In the genomic region with DNA sequence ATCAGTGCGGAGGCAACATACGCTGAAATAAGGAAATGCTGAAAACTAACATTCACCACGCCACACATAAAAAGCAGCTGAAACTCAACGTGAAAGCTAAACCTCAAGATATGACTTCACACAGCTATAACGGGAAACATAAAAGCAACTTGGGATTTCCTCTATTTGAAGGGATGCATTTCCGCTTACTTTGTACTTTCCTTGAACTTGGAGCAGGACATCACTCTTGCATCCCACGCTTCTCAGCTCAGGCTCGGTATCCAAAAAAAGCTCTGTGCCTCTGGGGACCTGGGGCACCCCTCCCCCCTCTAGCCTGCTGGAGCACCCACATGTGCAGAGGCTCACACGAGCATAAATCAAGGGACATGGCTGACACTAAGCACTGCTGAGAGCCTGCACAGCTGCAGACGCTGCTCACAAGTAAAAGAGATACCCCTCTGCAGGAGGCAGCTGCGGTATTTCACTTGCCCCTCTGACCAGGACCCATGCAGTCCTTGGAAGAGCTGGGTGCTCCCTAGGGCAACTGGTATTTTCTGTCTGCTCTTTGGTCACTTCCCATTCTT, we compare ENCODE assay signal across 8 cellular contexts. TPM values are rescaled to one million over a fixed set of nuclear protein-coding genes. Genes with fewer than 3 reads are reported as not detected.
DNase-seq lines count a peak whose midpoint lies in the region; ATAC-seq, FAIRE-seq and TF ChIP-seq lines count a peak whose summit lies in the region.

No MANE protein-coding gene starts in this region.

- peak; percentile 27 to 37; a peak in 2 of 4 replicates for TF ChIP-seq EP300 in GM12878 (IDR thresholded peaks at IDR 0.05; ENCODE audit: borderline replicate concordance in 1 of 2, control insufficient read depth in 1 of 2, low read depth in 2 of 2, low read length in 2 of 2)
- no peak for TF ChIP-seq EP300 in neural cell (conservative IDR thresholded peaks at IDR 0.05; ENCODE audit: poor library complexity, severe bottlenecking)

- no peaks in the 10 kb centered on the region for H3K9me2 ChIP-seq in neural cell (ENCODE audit: insufficient read depth, low read length)

- H3K79me2 ChIP-seq in GM12878 (ENCODE audit: control insufficient read depth, insufficient read depth, low read length) (no peaks in the 10 kb centered on the region), neural cell (replicated peaks; ENCODE audit: insufficient read depth, low read length) (peaks cover 29% of the 10 kb centered on the region)

- CTCF ChIA-PET in GM12878 (lab: Yijun Ruan, JAX) = interaction anchor here (0.9 to 8.1 kb wide), 11 partner anchors 8 to 245 kb away, joined by 3 to 83 read pairs (median 4); no protein-coding TSS in a partner anchor

- peak overlapping the region; percentile 1; the same call in 1 of the 2 replicates for H3K27ac ChIP-seq in GM12878 (ENCODE audit: control insufficient read depth, insufficient read depth)
- H3K27ac ChIP-seq in neural cell (ENCODE audit: low read length) = no peak overlapping the region

- H3K36me3 ChIP-seq in GM12878 (ENCODE audit: control insufficient read depth in 2 of 2, insufficient read depth in 2 of 2, low read length in 1 of 2) (no peaks in the 10 kb centered on the region), neural cell (ENCODE audit: insufficient read depth, low read length) (no peaks in the 10 kb centered on the region)

- no peak for TF ChIP-seq CTCF in GM12878 (IDR thresholded peaks at IDR 0.05 in 2 of 3, conservative IDR thresholded peaks at IDR 0.05 in 1 of 3; ENCODE audit: control insufficient read depth in 2 of 3, extremely low read depth in 1 of 3, insufficient read depth in 1 of 3, low read depth in 3 of 3, low read length in 3 of 3)
- no peak for TF ChIP-seq CTCF in neural cell (IDR thresholded peaks at IDR 0.05; ENCODE audit: poor library complexity, severe bottlenecking)

- ATAC-seq in GM19467 (IDR thresholded peaks at IDR 0.05; ENCODE audit: unreplicated experiment) = peak; percentile 67
- ATAC-seq in HG03457 (IDR thresholded peaks at IDR 0.05; ENCODE audit: unreplicated experiment) = peak; percentile 70
- ATAC-seq in GM12878 = peak; percentile 88
- ATAC-seq in HG03521 (IDR thresholded peaks at IDR 0.05; ENCODE audit: unreplicated experiment) = no peak

- FAIRE-seq in GM12878 (lab: Jason Lieb, UNC) = no peak

- H3K27me3 ChIP-seq in GM12878 (replicated peaks in 1 of 2; ENCODE audit: control insufficient read depth in 2 of 2, insufficient read depth in 2 of 2, low read length in 1 of 2) (no peaks in the 10 kb centered on the region), neural cell (ENCODE audit: insufficient read depth, low read depth, low read length) (no peaks in the 10 kb centered on the region)

- no peaks in the 10 kb centered on the region for H3F3A ChIP-seq in neural cell (ENCODE audit: insufficient read depth, low read length, poor library complexity, severe bottlenecking)

- POLR2A ChIA-PET in GM12878 (lab: Charles Lee) = interaction anchor here (0.6 to 2.2 kb wide), 12 partner anchors 9 to 63 kb away, joined by 3 to 19 read pairs (median 4); no protein-coding TSS in a partner anchor

- H3K9me3 ChIP-seq in GM12878 (replicated peaks; ENCODE audit: control insufficient read depth, insufficient read depth, low read length) (no peaks in the 10 kb centered on the region), neural cell (ENCODE audit: low read length) (no peaks in the 10 kb centered on the region)

- under 1% methylated on average over 11 of the region's 11 CpGs for WGBS in GM12878 (ENCODE audit: insufficient coverage, insufficient replicate concordance, low lambda C conversion rate, missing lambda C conversion rate)

- in situ Hi-C loops in GM12878 (cut with MboI) = no loop called here

- peak; percentile 44; the same call in 1 of the 2 replicates for TF ChIP-seq POLR2A in GM12878 (IDR thresholded peaks at IDR 0.05; ENCODE audit: low read depth, low read length)

- DNase-seq in GM12878 (ENCODE audit: low read depth, low spot score) (peak; percentile 47), GDM1 (lab: John Stamatoyannopoulos, UW) (no peak)
- DNase-seq in stimulated activated CD4-positive, alpha-beta T cell treated with anti-CD3 and anti-CD28 coated beads, Interleukin-2, amount 100 ng/mL, for 24 hours = no peak

- peak overlapping the region; percentile 64 for H2AFZ ChIP-seq in GM12878 (ENCODE audit: control insufficient read depth, low read depth, low read length)
- no peak overlapping the region for H2AFZ ChIP-seq in neural cell (ENCODE audit: low read depth, low read length)

- SMC1A ChIA-PET in GM12878 (lab: Charles Lee; ENCODE audit: uncharacterized antibody, unreplicated experiment) = interaction anchor here (0.5 to 5.6 kb wide), 18 partner anchors 9 to 250 kb away, joined by 3 to 67 read pairs (median 5); a partner anchor contains a TSS

- H3K4me3 ChIP-seq in GM08714 (ENCODE audit: low read length) = peak overlapping the region; percentile 40
- peak overlapping the region; percentile 58 for H3K4me3 ChIP-seq in GM12878
- H3K4me3 ChIP-seq in neural cell (ENCODE audit: low read length) = peak overlapping the region; percentile 42

- peaks cover 13% of the 10 kb centered on the region for H3K4me1 ChIP-seq in GM12878 (ENCODE audit: control insufficient read depth, insufficient read depth, low read length)

- H4K20me1 ChIP-seq in GM12878 (ENCODE audit: control insufficient read depth, insufficient read depth) (no peaks in the 10 kb centered on the region), neural cell (ENCODE audit: insufficient read depth) (no peaks in the 10 kb centered on the region)

- no peak overlapping the region for H3K9ac ChIP-seq in GM12878 (ENCODE audit: control insufficient read depth, insufficient read depth, low read length)
- H3K9ac ChIP-seq in neural cell (ENCODE audit: low read length) = no peak overlapping the region

- RAD21 ChIA-PET in GM12878 (lab: Charles Lee; ENCODE audit: unreplicated experiment) = interaction anchor here (0.5 to 5.3 kb wide), 17 partner anchors 8 to 157 kb away, joined by 3 to 50 read pairs (median 6); no protein-coding TSS in a partner anchor

- intact Hi-C loops in GM12878 (cut with micrococcal nuclease; ENCODE audit: unreplicated experiment) = no loop called here

- no TSS peak for BruUV-seq in GM12878 (replicated peaks; lab: Mats Ljungman, UMichigan)

- H3K4me2 ChIP-seq in GM12878 (ENCODE audit: control insufficient read depth, insufficient read depth) (peak overlapping the region; percentile 94), neural cell (ENCODE audit: low read length) (no peak overlapping the region)

- TF ChIP-seq RAD21 in GM12878 (IDR thresholded peaks at IDR 0.05; ENCODE audit: insufficient read depth, low read depth, low read length) (no peak), neural cell (conservative IDR thresholded peaks at IDR 0.05) (no peak)

TF ChIP-seq in GM12878, 131 proteins besides CTCF, POLR2A, EP300 and RAD21 (continues in another document):
- TF ChIP-seq RAD51 (IDR thresholded peaks at IDR 0.05) (peak; percentile 39; the same call in 1 of the 2 replicates), YY1 (IDR thresholded peaks at IDR 0.05; ENCODE audit: low read depth, low read length) (0 out of 2 replicates have a peak, but pooled peaks have one; percentile 67), MXI1 (IDR thresholded peaks at IDR 0.05; ENCODE audit: low read depth, low read length) (peak; percentile 48; the same call in 1 of the 2 replicates), RUNX3 (IDR thresholded peaks at IDR 0.05; ENCODE audit: low read length) (peak; percentile 95), RFX5 (IDR thresholded peaks at IDR 0.05; ENCODE audit: low read depth, low read length) (no peak), GABPA (IDR thresholded peaks at IDR 0.05; ENCODE audit: low read depth) (no peak; the same call in 1 of the 2 replicates), EGR1 (IDR thresholded peaks at IDR 0.05; ENCODE audit: borderline replicate concordance in 1 of 2, low read depth in 2 of 2, low read length in 2 of 2) (0 out of 3 replicates have a peak, but pooled peaks of 1 of the 2 experiments have one; percentile 14), FOXM1 (IDR thresholded peaks at IDR 0.05; ENCODE audit: low read depth, low read length) (peak; percentile 70; the same call in 1 of the 2 replicates)

TF ChIP-seq in neural cell, 6 proteins besides CTCF, POLR2A, EP300 and RAD21 (continues in another document):
- no peak for TF ChIP-seq POLR2AphosphoS5 (IDR thresholded peaks at IDR 0.05)
- TF ChIP-seq SMC3 (conservative IDR thresholded peaks at IDR 0.05; ENCODE audit: poor library complexity) = no peak
- no peak for TF ChIP-seq TAF1 (IDR thresholded peaks at IDR 0.05; ENCODE audit: low read depth)
- TF ChIP-seq EZH2 (IDR thresholded peaks at IDR 0.05; ENCODE audit: borderline replicate concordance, insufficient read depth, low read length, poor library complexity, severe bottlenecking) = no peak
- TF ChIP-seq MXI1 (conservative IDR thresholded peaks at IDR 0.05; ENCODE audit: poor library complexity, severe bottlenecking) = no peak

RNA-seq across cellular contexts. Expression of a gene that starts 34.2 kb away (rescaled TPM):
- 128 and 134 TPM in 2 replicates for total RNA-seq in GM12878 (2013; cell fraction: nucleolus; rRNA removed)
- total RNA-seq in GM12878 (2014; rRNA removed) = 16.5 and 18.8 TPM in 2 replicates
- total RNA-seq in GM12878 (2014; rRNA removed; fragmentation: Illumina TruSeq; extraction: Trizol) = 27.5 and 29.0 TPM in 2 replicates
- 16.6 TPM in 2 replicates for total RNA-seq in GM12878 (2021)
- polyA plus RNA-seq in GM12878 (2011; ENCODE audit: low read depth) = 3.7 TPM
- 43.1 and 55.3 TPM in 2 replicates for polyA plus RNA-seq in GM12878 (2011; rRNA removed)
- 24.3 and 28.9 TPM in 2 replicates for polyA plus RNA-seq in GM12878 (2011; cell fraction: cytosol; rRNA removed)
- polyA plus RNA-seq in GM12878 (2011; cell fraction: nucleus; rRNA removed) = 27.5 and 32.0 TPM in 2 replicates
- 4.7 and 6.1 TPM in 2 replicates for polyA plus RNA-seq in GM12878 (2012)
- 19.3 and 21.7 TPM in 2 replicates for polyA plus RNA-seq in GM12878 (2014; fragmentation: Illumina TruSeq; extraction: Trizol)
- 1 to 10 TPM; 6.3 to 9.6 TPM for polyA plus RNA-seq in GM12878 (2014; fragmentation: Nextera tagmentation; extraction: Ambion mirVana)
- 9.9 and 11.3 TPM in 2 replicates for polyA plus RNA-seq in GM12878 (2014; rRNA removed)
- 1 to 10 TPM; 2.6 to 3.8 TPM for polyA plus RNA-seq in GM12878 (2016; fragmentation: Nextera tagmentation; extraction: Ambion mirVana)
- 96.4 TPM in 2 replicates for polyA minus RNA-seq in GM12878 (2011; rRNA and poly(A)+ RNA removed)
- polyA minus RNA-seq in GM12878 (2011; cell fraction: cytosol; rRNA and poly(A)+ RNA removed) = 17.6 and 22.9 TPM in 2 replicates
- polyA minus RNA-seq in GM12878 (2011; cell fraction: nucleus; rRNA and poly(A)+ RNA removed) = 71.0 and 84.8 TPM in 2 replicates
- polyA plus RNA-seq in neural cell = 10.4 and 12.4 TPM in 2 replicates
- polyA minus RNA-seq in neural cell = 72.4 and 75.5 TPM in 2 replicates
